Comparison of ENCODE assay signal across 21 cellular contexts in genomic region chr4:8516061-8516573, GRCh38.
"Had no signal": no experiment of that assay in that cellular context is flagged by ENCODE, and none has a peak within 500 bp of the region (broad histone marks: within the 10 kb centered on the region; RNA-seq: fewer than 3 reads in every experiment).

No MANE protein-coding gene starts in this region.

- H3K4me1 Mint-ChIP-seq: activated CD8-positive, alpha-beta memory T cell treated with anti-CD3 and anti-CD28 coated beads, Interleukin-2, amount 10 ng/mL, durations not matched to agents 7 days and 5 days; brain; central memory CD8-positive, alpha-beta T cell; naive thymus-derived CD4-positive, alpha-beta T cell had no signal

- ATAC-seq: activated CD8-positive, alpha-beta memory T cell treated with anti-CD3 and anti-CD28 coated beads, Interleukin-2, amount 10 ng/mL, durations not matched to agents 7 days and 5 days; activated naive CD4-positive, alpha-beta T cell treated with anti-CD3 and anti-CD28 coated beads, Interleukin-2, amount 50 U/mL, for 72 hours; naive thymus-derived CD4-positive, alpha-beta T cell had no signal

- H3K27ac Mint-ChIP-seq: activated CD8-positive, alpha-beta memory T cell treated with anti-CD3 and anti-CD28 coated beads, Interleukin-2, amount 10 ng/mL, durations not matched to agents 7 days and 5 days; activated naive CD4-positive, alpha-beta T cell treated with anti-CD3 and anti-CD28 coated beads, Interleukin-2, amount 50 U/mL, for 72 hours; activated T-cell treated with anti-CD3 and anti-CD28 coated beads, Interleukin-2, amount 50 U/mL, for 24 hours; brain; naive thymus-derived CD4-positive, alpha-beta T cell; T-helper 2 cell treated with Interferon-gamma antibody and Interleukin-4, amounts not matched to agents 5 μg/mL and 100 μg/mL, for 36 hours had no signal

- H3K36me3 ChIP-seq: gastrocnemius medialis, stomach had no signal

- H3K4me3 Mint-ChIP-seq: activated CD8-positive, alpha-beta memory T cell treated with anti-CD3 and anti-CD28 coated beads, Interleukin-2, amount 10 ng/mL, durations not matched to agents 7 days and 5 days; activated T-cell treated with anti-CD3 and anti-CD28 coated beads, Interleukin-2, amount 50 U/mL, for 24 hours; brain; central memory CD8-positive, alpha-beta T cell; naive thymus-derived CD4-positive, alpha-beta T cell; T-helper 2 cell treated with Interferon-gamma antibody and Interleukin-4, amounts not matched to agents 5 μg/mL and 100 μg/mL, for 36 hours had no signal

- H3K27me3 ChIP-seq: stomach had no signal

- FAIRE-seq: urothelium cell line had no signal

- H3K27ac ChIP-seq: gastrocnemius medialis, psoas muscle, stomach had no signal

- H3K4me3 ChIP-seq: gastrocnemius medialis, psoas muscle, stomach had no signal

- H3K27me3 Mint-ChIP-seq: activated CD8-positive, alpha-beta memory T cell treated with anti-CD3 and anti-CD28 coated beads, Interleukin-2, amount 10 ng/mL, durations not matched to agents 7 days and 5 days; activated T-cell treated with anti-CD3 and anti-CD28 coated beads, Interleukin-2, amount 50 U/mL, for 24 hours had no signal

- DNase-seq: activated CD4-positive, alpha-beta T cell treated with anti-CD3 and anti-CD28 coated beads, Interleukin-2, amount 50 U/mL, for 48 hours; activated CD4-positive, CD25-positive, alpha-beta regulatory T cell treated with anti-CD3 and anti-CD28 coated beads, Interleukin-2, amount 50 U/mL, for 72 hours; activated CD8-positive, alpha-beta memory T cell treated with anti-CD3 and anti-CD28 coated beads, Interleukin-2, amount 10 ng/mL, durations not matched to agents 7 days and 5 days; activated effector memory CD4-positive, alpha-beta T cell treated with Interleukin-2 at 50 U/mL for 16 hours; activated T-cell treated with anti-CD3 and anti-CD28 coated beads, Interleukin-2, amount 50 U/mL, for 24 hours; amygdala; cortex of kidney; effector CD8-positive, alpha-beta T cell; gastrocnemius medialis; midbrain; naive thymus-derived CD4-positive, alpha-beta T cell; nucleus accumbens; psoas muscle; stimulated activated CD4-positive, alpha-beta T cell treated with anti-CD3 and anti-CD28 coated beads, Interleukin-15, amount 100 ng/mL, for 24 hours; stimulated activated CD4-positive, alpha-beta T cell treated with anti-CD3 and anti-CD28 coated beads, Interleukin-4, amount 100 ng/mL, for 24 hours; stomach had no signal

- H3K9me3 ChIP-seq: gastrocnemius medialis had no signal

- H3K4me1 ChIP-seq: gastrocnemius medialis, psoas muscle, stomach had no signal

- H3K36me3 Mint-ChIP-seq: activated CD8-positive, alpha-beta memory T cell treated with anti-CD3 and anti-CD28 coated beads, Interleukin-2, amount 10 ng/mL, durations not matched to agents 7 days and 5 days; activated naive CD4-positive, alpha-beta T cell treated with anti-CD3 and anti-CD28 coated beads, Interleukin-2, amount 50 U/mL, for 72 hours had no signal
